9 cellular contexts compared by ENCODE assay signal in genomic region chr1:21149430-21149861, GRCh38. TPM values are rescaled to one million over a fixed set of nuclear protein-coding genes. Genes with fewer than 3 reads are reported as not detected.
DNase-seq lines count a peak whose midpoint lies in the region; ATAC-seq and TF ChIP-seq lines count a peak whose summit lies in the region.
"Had no signal": no experiment of that assay in that cellular context is flagged by ENCODE, and none has a peak within 500 bp of the region (broad histone marks: within the 10 kb centered on the region; RNA-seq: fewer than 3 reads in every experiment).

No MANE protein-coding gene starts in this region.

- ATAC-seq in foreskin keratinocyte = peak; percentile 60

- peak overlapping the region; percentile 21 for H3K27ac ChIP-seq in foreskin keratinocyte

- peaks cover 4% of the 10 kb centered on the region for H3K4me1 Mint-ChIP-seq in progenitor cell of endocrine pancreas (ENCODE audit: low read depth)

- no peaks in the 10 kb centered on the region for H3K27me3 Mint-ChIP-seq in progenitor cell of endocrine pancreas

- TF ChIP-seq CTCF in foreskin keratinocyte (conservative IDR thresholded peaks at IDR 0.05) (no peak), progenitor cell of endocrine pancreas (IDR thresholded peaks at IDR 0.05; ENCODE audit: unreplicated experiment) (no peak)

- H3K36me3 Mint-ChIP-seq in progenitor cell of endocrine pancreas (ENCODE audit: insufficient read depth) = peaks cover 3% of the 10 kb centered on the region

- peaks cover 24% of the 10 kb centered on the region for H3K4me1 ChIP-seq in foreskin keratinocyte

- H3K27ac Mint-ChIP-seq in progenitor cell of endocrine pancreas = peak overlapping the region; percentile 29

- H3K9me3 Mint-ChIP-seq in progenitor cell of endocrine pancreas (ENCODE audit: low read depth) = no peaks in the 10 kb centered on the region

- no peak overlapping the region for H3K4me3 Mint-ChIP-seq in progenitor cell of endocrine pancreas (ENCODE audit: low read depth)

- DNase-seq in EL (peak; percentile 50), T1000 (lab: John Stamatoyannopoulos, UW) (peak; percentile 38), foreskin keratinocyte (peak in 1 of 2 donors; percentile 58), progenitor cell of endocrine pancreas (ENCODE audit: low spot score, unreplicated experiment) (no peak), COR-L47 (lab: John Stamatoyannopoulos, UW) (no peak), NCI-H146 treated with DMSO at 0.1 percent for 48 hours (lab: John Stamatoyannopoulos, UW; ENCODE audit: unreplicated experiment) (no peak), SHP77 (lab: John Stamatoyannopoulos, UW) (no peak)
- DNase-seq in activated CD4-positive, CD25-positive, alpha-beta regulatory T cell (lab: John Stamatoyannopoulos, UW) = no peak
- DNase-seq: activated CD4-positive, alpha-beta T cell treated with anti-CD3 and anti-CD28 coated beads, Interleukin-2, amount 50 U/mL, for 48 hours had no signal

- H3K27me3 ChIP-seq in foreskin keratinocyte = no peaks in the 10 kb centered on the region

RNA-seq across cellular contexts. Expression of gene EIF4G3, which starts 27.3 kb away (rescaled TPM):
- total RNA-seq in foreskin keratinocyte = 41.3 and 42.4 TPM in 2 replicates
- 9.2 and 12.7 TPM in 2 replicates for polyA plus RNA-seq in foreskin keratinocyte
- total RNA-seq in progenitor cell of endocrine pancreas = 92.0 and 97.4 TPM in 2 replicates

Comparison
In these comparisons a context has a peak if more than half of its experiments do, and no peak if none do; other contexts are left out.
1. DNase-seq: peak in EL (single experiment) and T1000 (single experiment); none in progenitor cell of endocrine pancreas (single experiment), activated CD4-positive, CD25-positive, alpha-beta regulatory T cell (0 of 4), COR-L47 (single experiment), NCI-H146 treated with DMSO at 0.1 percent for 48 hours (single experiment) and SHP77 (0 of 2).